ENCODE assay signal across 27 cellular contexts in genomic region chr2:102103284-102103683, GRCh38. TPM values are rescaled to one million over a fixed set of nuclear protein-coding genes. Genes with fewer than 3 reads are reported as not detected.
A peak's percentile ranks its signal among the peaks of the same experiment; 100 is the strongest.
DNase-seq lines count a peak whose midpoint lies in the region; ATAC-seq, FAIRE-seq and TF ChIP-seq lines count a peak whose summit lies in the region.
"Had no signal": no experiment of that assay in that cellular context is flagged by ENCODE, and none has a peak within 500 bp of the region (broad histone marks: within the 10 kb centered on the region; RNA-seq: fewer than 3 reads in every experiment).

No MANE protein-coding gene starts in this region.

- no peaks in the 10 kb centered on the region for H4K20me1 ChIP-seq in GM12878 (ENCODE audit: control insufficient read depth, insufficient read depth)

- POLR2A ChIA-PET in GM12878 (lab: Charles Lee), result interaction anchor here (0.7 to 3.9 kb wide), 5 partner anchors 17 to 77 kb away, joined by 4 to 35 read pairs (median 12); no protein-coding TSS in a partner anchor

- BruUV-seq in GM12878 (replicated peaks; lab: Mats Ljungman, UMichigan), result no TSS peak

- 59% methylated on average over 8 of the region's 8 CpGs for WGBS in GM12878 (ENCODE audit: insufficient coverage, insufficient replicate concordance, low lambda C conversion rate, missing lambda C conversion rate)
- WGBS in esophagus muscularis mucosa, result 96% methylated on average over 8 of the region's 8 CpGs

- CTCF ChIA-PET in activated naive CD4-positive, alpha-beta T cell treated with anti-CD3 and anti-CD28 coated beads, Interleukin-2, amount 10 ng/mL, durations not matched to agents 7 days and 5 days (lab: Charles Lee), result no interaction called here
- CTCF ChIA-PET in GM12878 (lab: Yijun Ruan, JAX), result interaction anchor here (1.1 to 3.9 kb wide), 5 partner anchors 12 to 83 kb away, joined by 5 to 31 read pairs (median 8); no protein-coding TSS in a partner anchor

- no peaks in the 10 kb centered on the region for H3K79me2 ChIP-seq in GM12878 (ENCODE audit: control insufficient read depth, insufficient read depth, low read length)

- H3K4me3 ChIP-seq in GM12878, result no peak overlapping the region
- no peak overlapping the region for H3K4me3 ChIP-seq in esophagus muscularis mucosa
- H3K4me3 ChIP-seq: pancreas had no signal

- no peak overlapping the region for H3K4me3 Mint-ChIP-seq in activated naive CD4-positive, alpha-beta T cell treated with anti-CD3 and anti-CD28 coated beads, Interleukin-2, amount 50 U/mL, for 24 hours
- no peak overlapping the region for H3K4me3 Mint-ChIP-seq in activated naive CD4-positive, alpha-beta T cell treated with anti-CD3 and anti-CD28 coated beads, Interleukin-2, amount 10 ng/mL, durations not matched to agents 7 days and 5 days
- peak overlapping the region in 1 of 3 experiments; percentile 28 for H3K4me3 Mint-ChIP-seq in nephron
- H3K4me3 Mint-ChIP-seq: activated T-helper 1 cell treated with anti-CD3 and anti-CD28 coated beads, Interleukin-12 subunit alpha, Interleukin-12 subunit beta, Interleukin-2, Interleukin-4 antibody, amounts not matched to agents 30 ng/mL and 10 ng/mL and 1 ng/mL, durations not matched to agents 14 hours and 24 hours and 36 hours had no signal

- no peaks in the 10 kb centered on the region for H3K4me1 ChIP-seq in GM12878 (ENCODE audit: control insufficient read depth, insufficient read depth, low read length)
- H3K4me1 ChIP-seq in esophagus muscularis mucosa, result peaks cover 10 to 32% (median 27%) of the 10 kb centered on the region in 4 donors

- TF ChIP-seq POLR2A in GM12878 (IDR thresholded peaks at IDR 0.05; ENCODE audit: low read depth, low read length) (no peak), esophagus muscularis mucosa (IDR thresholded peaks at IDR 0.05; ENCODE audit: low read depth) (no peak)

- H3K27ac Mint-ChIP-seq in activated naive CD4-positive, alpha-beta T cell treated with anti-CD3 and anti-CD28 coated beads, Interleukin-2, amount 50 U/mL, for 24 hours, result peak overlapping the region; percentile 52
- H3K27ac Mint-ChIP-seq in activated naive CD4-positive, alpha-beta T cell treated with anti-CD3 and anti-CD28 coated beads, Interleukin-2, amount 10 ng/mL, durations not matched to agents 7 days and 5 days, result no peak overlapping the region
- peak overlapping the region; percentile 32 to 86 (median 78) for H3K27ac Mint-ChIP-seq in nephron
- H3K27ac Mint-ChIP-seq: activated T-helper 1 cell treated with anti-CD3 and anti-CD28 coated beads, Interleukin-12 subunit alpha, Interleukin-12 subunit beta, Interleukin-2, Interleukin-4 antibody, amounts not matched to agents 30 ng/mL and 10 ng/mL and 1 ng/mL, durations not matched to agents 14 hours and 24 hours and 36 hours; natural killer cell had no signal

- no peaks in the 10 kb centered on the region for H3K27me3 ChIP-seq in GM12878 (replicated peaks in 1 of 2; ENCODE audit: control insufficient read depth in 2 of 2, insufficient read depth in 2 of 2, low read length in 1 of 2)
- no peaks in the 10 kb centered on the region for H3K27me3 ChIP-seq in esophagus muscularis mucosa
- H3K27me3 ChIP-seq: pancreas, tibial artery had no signal

- no peaks in the 10 kb centered on the region for H3K27me3 Mint-ChIP-seq in activated naive CD4-positive, alpha-beta T cell treated with anti-CD3 and anti-CD28 coated beads, Interleukin-2, amount 50 U/mL, for 24 hours
- peaks cover 13% of the 10 kb centered on the region for H3K27me3 Mint-ChIP-seq in activated naive CD4-positive, alpha-beta T cell treated with anti-CD3 and anti-CD28 coated beads, Interleukin-2, amount 10 ng/mL, durations not matched to agents 7 days and 5 days
- no peaks in the 10 kb centered on the region for H3K27me3 Mint-ChIP-seq in nephron (ENCODE audit: low read depth)

- peaks cover 23% of the 10 kb centered on the region for H3K4me1 Mint-ChIP-seq in activated naive CD4-positive, alpha-beta T cell treated with anti-CD3 and anti-CD28 coated beads, Interleukin-2, amount 50 U/mL, for 24 hours
- H3K4me1 Mint-ChIP-seq in activated naive CD4-positive, alpha-beta T cell treated with anti-CD3 and anti-CD28 coated beads, Interleukin-2, amount 10 ng/mL, durations not matched to agents 7 days and 5 days, result peaks cover 27% of the 10 kb centered on the region
- peaks cover 45% of the 10 kb centered on the region for H3K4me1 Mint-ChIP-seq in nephron

- peaks cover 3% of the 10 kb centered on the region for H3K36me3 Mint-ChIP-seq in activated naive CD4-positive, alpha-beta T cell treated with anti-CD3 and anti-CD28 coated beads, Interleukin-2, amount 50 U/mL, for 24 hours
- H3K36me3 Mint-ChIP-seq in activated naive CD4-positive, alpha-beta T cell treated with anti-CD3 and anti-CD28 coated beads, Interleukin-2, amount 10 ng/mL, durations not matched to agents 7 days and 5 days, result peaks cover 3% of the 10 kb centered on the region
- H3K36me3 Mint-ChIP-seq in nephron (ENCODE audit: low read depth), result no peaks in the 10 kb centered on the region
- H3K36me3 Mint-ChIP-seq: natural killer cell had no signal

- in situ Hi-C loops in GM12878 (cut with MboI), result no loop called here

- no peak overlapping the region for H3K4me2 ChIP-seq in GM12878 (ENCODE audit: control insufficient read depth, insufficient read depth)

- no peaks in the 10 kb centered on the region for H3K36me3 ChIP-seq in GM12878 (ENCODE audit: control insufficient read depth in 2 of 2, insufficient read depth in 2 of 2, low read length in 1 of 2)
- H3K36me3 ChIP-seq in esophagus muscularis mucosa, result no peaks in the 10 kb centered on the region
- H3K36me3 ChIP-seq: left ventricle myocardium inferior, pancreas, tibial artery had no signal

- H2AFZ ChIP-seq in GM12878 (ENCODE audit: control insufficient read depth, low read depth, low read length), result no peak overlapping the region

- no peak for TF ChIP-seq RAD21 in GM12878 (IDR thresholded peaks at IDR 0.05; ENCODE audit: insufficient read depth, low read depth, low read length)

- TF ChIP-seq CTCF in GM12878 (IDR thresholded peaks at IDR 0.05 in 2 of 3, conservative IDR thresholded peaks at IDR 0.05 in 1 of 3; ENCODE audit: control insufficient read depth in 2 of 3, extremely low read depth in 1 of 3, insufficient read depth in 1 of 3, low read depth in 3 of 3, low read length in 3 of 3) (no peak), nephron (IDR thresholded peaks at IDR 0.05; ENCODE audit: unreplicated experiment in 3 of 3) (no peak), esophagus muscularis mucosa (IDR thresholded peaks at IDR 0.05) (no peak)

- no peak for DNase-seq in activated naive CD4-positive, alpha-beta T cell treated with anti-CD3 and anti-CD28 coated beads, Interleukin-2, amount 10 ng/mL, durations not matched to agents 7 days and 5 days
- DNase-seq in GM12878 (ENCODE audit: low read depth, low spot score) (no peak), esophagus muscularis mucosa (ENCODE audit: extremely low spot score) (no peak), activated gamma-delta T cell (lab: John Stamatoyannopoulos, UW) (no peak), SKM-1 treated with dmso at 0.1 percent for 144 hours (lab: John Stamatoyannopoulos, UW; ENCODE audit: unreplicated experiment) (no peak)
- DNase-seq: activated naive CD8-positive, alpha-beta T cell treated with anti-CD3 and anti-CD28 coated beads for 36 hours; Caco-2; effector CD8-positive, alpha-beta T cell; Kasumi-1; left ventricle myocardium inferior; midbrain; natural killer cell; NCI-H187; NCI-H526 treated with DMSO at 0.1 percent for 48 hours; pancreas; stimulated activated naive CD8-positive, alpha-beta T cell treated with anti-CD3 and anti-CD28 coated beads, Interleukin-15, Interleukin-2, amounts not matched to agents 100 U/mL and 50 U/mL, for 24 hours; T-helper 1 cell; tibial artery had no signal

- H3K9me3 ChIP-seq in GM12878 (replicated peaks; ENCODE audit: control insufficient read depth, insufficient read depth, low read length), result no peaks in the 10 kb centered on the region; the same call in 1 of the 3 replicates
- no peaks in the 10 kb centered on the region for H3K9me3 ChIP-seq in esophagus muscularis mucosa
- H3K9me3 ChIP-seq: pancreas, tibial artery had no signal

- intact Hi-C loops in GM12878 (cut with micrococcal nuclease; ENCODE audit: unreplicated experiment), result no loop called here
- intact Hi-C loops in esophagus muscularis mucosa (cut with DNase I), result no loop called here

- H3K9me3 Mint-ChIP-seq in activated naive CD4-positive, alpha-beta T cell treated with anti-CD3 and anti-CD28 coated beads, Interleukin-2, amount 50 U/mL, for 24 hours, result no peaks in the 10 kb centered on the region
- H3K9me3 Mint-ChIP-seq in activated naive CD4-positive, alpha-beta T cell treated with anti-CD3 and anti-CD28 coated beads, Interleukin-2, amount 10 ng/mL, durations not matched to agents 7 days and 5 days, result peaks cover 4% of the 10 kb centered on the region
- H3K9me3 Mint-ChIP-seq in nephron, result peaks cover 4% of the 10 kb centered on the region
- H3K9me3 Mint-ChIP-seq: natural killer cell had no signal

- ATAC-seq in GM12878, result no peak
- no peak for ATAC-seq in HG02870 (IDR thresholded peaks at IDR 0.05; ENCODE audit: unreplicated experiment)
- ATAC-seq: pancreas; stimulated activated naive CD8-positive, alpha-beta T cell treated with anti-CD3 and anti-CD28 coated beads, Interleukin-15, Interleukin-2, amounts not matched to agents 100 U/mL and 50 U/mL, for 24 hours had no signal

- SMC1A ChIA-PET in GM12878 (lab: Charles Lee; ENCODE audit: uncharacterized antibody, unreplicated experiment), result interaction anchor here (1.3 to 4.2 kb wide), 7 partner anchors 11 to 136 kb away, joined by 4 to 80 read pairs (median 32); no protein-coding TSS in a partner anchor

- RAD21 ChIA-PET in GM12878 (lab: Charles Lee; ENCODE audit: unreplicated experiment), result interaction anchor here (1.2 to 9.0 kb wide), 9 partner anchors 9 to 137 kb away, joined by 3 to 115 read pairs (median 14); no protein-coding TSS in a partner anchor

- TF ChIP-seq EP300 in GM12878 (IDR thresholded peaks at IDR 0.05; ENCODE audit: borderline replicate concordance in 1 of 2, control insufficient read depth in 1 of 2, low read depth in 2 of 2, low read length in 2 of 2) (no peak), esophagus muscularis mucosa (IDR thresholded peaks at IDR 0.05) (no peak)

- FAIRE-seq in GM12878 (lab: Jason Lieb, UNC), result no peak
- FAIRE-seq: frontal cortex, H54, islet of Langerhans, pancreas, RCC 7860, TTC549 had no signal

- H3K9ac ChIP-seq in GM12878 (ENCODE audit: control insufficient read depth, insufficient read depth, low read length), result no peak overlapping the region

- H3K27ac ChIP-seq in GM12878 (ENCODE audit: control insufficient read depth, insufficient read depth) (no peak overlapping the region), esophagus muscularis mucosa (replicated peaks in 1 of 4) (peak overlapping the region in 1 of 4 donors; percentile 78)

RNA-seq across cellular contexts. Expression of gene IL1R1, which starts 39.3 kb away (rescaled TPM):
- 1.5 and 1.8 TPM in 2 replicates for total RNA-seq in GM12878 (2013; cell fraction: nucleolus; rRNA removed)
- total RNA-seq in GM12878 (2014; rRNA removed) (0.17 and 0.33 TPM in 2 replicates), GM12878 (2014; rRNA removed; fragmentation: Illumina TruSeq; extraction: Trizol) (0.32 and 0.45 TPM in 2 replicates), GM12878 (2021) (0.61 and 1.1 TPM in 2 replicates), esophagus muscularis mucosa (100 to 1,000 TPM in 1 of 4 donors, 10 to 100 TPM in 3; 41.5 to 157 (median 56.6) TPM)
- 0.73 TPM for polyA plus RNA-seq in GM12878 (2011; ENCODE audit: low read depth)
- polyA plus RNA-seq in GM12878 (2011; rRNA removed) (13.2 and 19.9 TPM in 2 replicates), GM12878 (2014; fragmentation: Illumina TruSeq; extraction: Trizol) (0.81 and 0.86 TPM in 2 replicates), GM12878 (2014; fragmentation: Nextera tagmentation; extraction: Ambion mirVana) (under 1 TPM; 0.18 to 0.24 TPM), GM12878 (2014; rRNA removed) (0.32 and 0.42 TPM in 2 replicates), GM12878 (2016; fragmentation: Nextera tagmentation; extraction: Ambion mirVana) (under 1 TPM; 0.62 to 0.79 TPM)
- polyA plus RNA-seq in GM12878 (2011; cell fraction: cytosol; rRNA removed), result 8.8 and 10.2 TPM in 2 replicates
- 8.7 and 9.2 TPM in 2 replicates for polyA plus RNA-seq in GM12878 (2011; cell fraction: nucleus; rRNA removed)
- polyA plus RNA-seq in GM12878 (2012), result 0.88 and 1.3 TPM in 2 replicates
- 8.1 and 10.8 TPM in 2 replicates for polyA minus RNA-seq in GM12878 (2011; rRNA and poly(A)+ RNA removed)
- polyA minus RNA-seq in GM12878 (2011; cell fraction: cytosol; rRNA and poly(A)+ RNA removed), result 2.3 and 2.7 TPM in 2 replicates
- polyA minus RNA-seq in GM12878 (2011; cell fraction: nucleus; rRNA and poly(A)+ RNA removed), result 4.6 and 5.2 TPM in 2 replicates

Comparison
In these comparisons a context has a peak if more than half of its experiments do, and no peak if none do; other contexts are left out.
1. RNA of gene IL1R1, which starts 39.3 kb away (total RNA-seq): 41.5 to 157 TPM in esophagus muscularis mucosa; 0.17 to 1.8 TPM in GM12878; every median in the first group is over 10 times any median in the second.